2 cellular contexts compared by ENCODE assay signal in genomic region chr19:38004100-38004504, GRCh38.
TF ChIP-seq lines count a peak whose summit lies in the region.

No MANE protein-coding gene starts in this region.

TF ChIP-seq in IMR-90, 13 proteins besides CTCF, POLR2A, EP300 and RAD21:
- TF ChIP-seq CEBPB (IDR thresholded peaks at IDR 0.05; ENCODE audit: low read depth, low read length) (no peak), BHLHE40 (IDR thresholded peaks at IDR 0.05; ENCODE audit: low read depth, low read length) (no peak), MAZ (IDR thresholded peaks at IDR 0.05; ENCODE audit: borderline replicate concordance, low read depth, low read length) (no peak), SMC3 (IDR thresholded peaks at IDR 0.05; ENCODE audit: low read depth, low read length) (no peak), NFE2L2 (IDR thresholded peaks at IDR 0.05; ENCODE audit: low read depth, low read length) (no peak), RFX5 (IDR thresholded peaks at IDR 0.05; ENCODE audit: low read depth, low read length) (no peak), FOS (IDR thresholded peaks at IDR 0.05; ENCODE audit: low read depth, low read length) (no peak), CHD1 (IDR thresholded peaks at IDR 0.05; ENCODE audit: low read depth, low read length) (no peak), RCOR1 (IDR thresholded peaks at IDR 0.05; ENCODE audit: insufficient replicate concordance, low read length) (no peak), MXI1 (IDR thresholded peaks at IDR 0.05; ENCODE audit: borderline replicate concordance, low read depth, low read length) (no peak), MAFK (IDR thresholded peaks at IDR 0.05; ENCODE audit: low read depth, low read length) (no peak)
- TF ChIP-seq, protein P1, sequence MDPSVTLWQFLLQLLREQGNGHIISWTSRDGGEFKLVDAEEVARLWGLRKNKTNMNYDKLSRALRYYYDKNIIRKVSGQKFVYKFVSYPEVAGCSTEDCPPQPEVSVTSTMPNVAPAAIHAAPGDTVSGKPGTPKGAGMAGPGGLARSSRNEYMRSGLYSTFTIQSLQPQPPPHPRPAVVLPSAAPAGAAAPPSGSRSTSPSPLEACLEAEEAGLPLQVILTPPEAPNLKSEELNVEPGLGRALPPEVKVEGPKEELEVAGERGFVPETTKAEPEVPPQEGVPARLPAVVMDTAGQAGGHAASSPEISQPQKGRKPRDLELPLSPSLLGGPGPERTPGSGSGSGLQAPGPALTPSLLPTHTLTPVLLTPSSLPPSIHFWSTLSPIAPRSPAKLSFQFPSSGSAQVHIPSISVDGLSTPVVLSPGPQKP (IDR thresholded peaks at IDR 0.05; ENCODE audit: borderline replicate concordance, low read depth, low read length) = no peak
- TF ChIP-seq, protein P2, sequence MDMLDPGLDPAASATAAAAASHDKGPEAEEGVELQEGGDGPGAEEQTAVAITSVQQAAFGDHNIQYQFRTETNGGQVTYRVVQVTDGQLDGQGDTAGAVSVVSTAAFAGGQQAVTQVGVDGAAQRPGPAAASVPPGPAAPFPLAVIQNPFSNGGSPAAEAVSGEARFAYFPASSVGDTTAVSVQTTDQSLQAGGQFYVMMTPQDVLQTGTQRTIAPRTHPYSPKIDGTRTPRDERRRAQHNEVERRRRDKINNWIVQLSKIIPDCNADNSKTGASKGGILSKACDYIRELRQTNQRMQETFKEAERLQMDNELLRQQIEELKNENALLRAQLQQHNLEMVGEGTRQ (IDR thresholded peaks at IDR 0.05; ENCODE audit: low read depth, low read length) = no peak

TF ChIP-seq in H1, 55 proteins besides CTCF, POLR2A, EP300 and RAD21:
- TF ChIP-seq RXRA (IDR thresholded peaks at IDR 0.05; ENCODE audit: insufficient read depth, low read depth, low read length) (no peak), E2F6 (IDR thresholded peaks at IDR 0.05) (no peak), POLR2AphosphoS5 (IDR thresholded peaks at IDR 0.05; ENCODE audit: low read depth, low read length) (no peak), TAF1 (IDR thresholded peaks at IDR 0.05; ENCODE audit: low read depth, low read length) (no peak), TCF12 (IDR thresholded peaks at IDR 0.05; ENCODE audit: low read depth, low read length) (no peak), KDM4A (IDR thresholded peaks at IDR 0.05; ENCODE audit: low read depth, low read length, severe bottlenecking) (no peak), RNF2 (IDR thresholded peaks at IDR 0.05; ENCODE audit: borderline replicate concordance, low read depth, low read length, missing control alignments, poor library complexity, severe bottlenecking) (no peak), POU5F1 (IDR thresholded peaks at IDR 0.05; ENCODE audit: low read depth, low read length) (no peak), SIRT6 (IDR thresholded peaks at IDR 0.05; ENCODE audit: low read length) (no peak), CHD2 (IDR thresholded peaks at IDR 0.05; ENCODE audit: low read length) (no peak), EZH2 (IDR thresholded peaks at IDR 0.05; ENCODE audit: low read depth, low read length, severe bottlenecking) (no peak)
